In the genomic region with DNA sequence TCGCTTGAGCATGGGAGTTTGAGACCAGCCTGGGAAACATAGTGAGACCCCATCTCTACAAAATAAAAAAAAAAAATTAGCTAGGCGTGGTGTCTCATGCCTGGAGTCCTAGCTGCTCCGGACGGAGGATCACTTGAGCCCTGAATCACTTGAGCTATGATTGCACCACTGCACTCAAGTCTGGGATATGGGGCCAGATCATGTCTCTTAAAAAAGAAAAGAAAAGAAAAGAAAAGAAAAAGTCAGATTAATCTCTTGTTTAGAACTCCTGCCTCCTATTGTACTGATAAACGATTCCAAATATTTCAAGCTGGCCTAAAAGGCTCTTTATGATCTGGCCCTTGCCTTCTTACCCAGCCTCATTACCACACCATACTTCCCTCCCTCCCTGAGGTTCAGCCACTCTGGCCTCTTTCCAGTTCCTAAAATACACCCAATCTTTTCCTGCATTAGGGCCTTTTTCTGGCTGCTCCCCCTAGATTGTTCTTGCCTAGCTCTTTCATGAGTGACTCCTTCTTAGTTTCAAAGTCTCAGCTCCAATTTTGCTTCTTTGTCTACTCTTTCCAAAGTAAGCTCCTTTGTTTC, we compare ENCODE assay signal across 9 cellular contexts. TPM values are rescaled to one million over a fixed set of nuclear protein-coding genes. Genes with fewer than 3 reads are reported as not detected.
DNase-seq lines count a peak whose midpoint lies in the region; ATAC-seq lines count a peak whose summit lies in the region.
"Had no signal": no experiment of that assay in that cellular context is flagged by ENCODE, and none has a peak within 500 bp of the region (broad histone marks: within the 10 kb centered on the region; RNA-seq: fewer than 3 reads in every experiment).

No MANE protein-coding gene starts in this region.

- peak overlapping the region; percentile 15 for H3K27ac Mint-ChIP-seq in activated T-helper 2 cell treated with anti-CD3 and anti-CD28 coated beads, Interferon-gamma antibody, Interleukin-2, Interleukin-4, amounts not matched to agents 10 μg/mL and 5 μg/mL and 100 μg/mL, durations not matched to agents 14 hours and 24 hours and 36 hours
- peak overlapping the region; percentile 27 for H3K27ac Mint-ChIP-seq in stimulated activated effector memory CD8-positive, alpha-beta T cell treated with anti-CD3 and anti-CD28 coated beads, Interleukin-12 subunit alpha, Interleukin-12 subunit beta, amount 100 ng/mL, for 72 hours

- peaks cover 22% of the 10 kb centered on the region for H3K4me1 Mint-ChIP-seq in activated T-helper 2 cell treated with anti-CD3 and anti-CD28 coated beads, Interferon-gamma antibody, Interleukin-2, Interleukin-4, amounts not matched to agents 10 μg/mL and 5 μg/mL and 100 μg/mL, durations not matched to agents 14 hours and 24 hours and 36 hours (ENCODE audit: low read depth)
- peaks cover 25% of the 10 kb centered on the region for H3K4me1 Mint-ChIP-seq in stimulated activated effector memory CD8-positive, alpha-beta T cell treated with anti-CD3 and anti-CD28 coated beads, Interleukin-12 subunit alpha, Interleukin-12 subunit beta, amount 100 ng/mL, for 72 hours

- no peak overlapping the region for H3K4me3 Mint-ChIP-seq in activated T-helper 2 cell treated with anti-CD3 and anti-CD28 coated beads, Interferon-gamma antibody, Interleukin-2, Interleukin-4, amounts not matched to agents 10 μg/mL and 5 μg/mL and 100 μg/mL, durations not matched to agents 14 hours and 24 hours and 36 hours (ENCODE audit: low read depth)
- no peak overlapping the region for H3K4me3 Mint-ChIP-seq in stimulated activated effector memory CD8-positive, alpha-beta T cell treated with anti-CD3 and anti-CD28 coated beads, Interleukin-12 subunit alpha, Interleukin-12 subunit beta, amount 100 ng/mL, for 72 hours

- ATAC-seq in left ventricle myocardium superior (peak; percentile 85), HG03520 (IDR thresholded peaks at IDR 0.05; ENCODE audit: unreplicated experiment) (no peak), GM18870 (IDR thresholded peaks at IDR 0.05; ENCODE audit: unreplicated experiment) (no peak), GM21515 (IDR thresholded peaks at IDR 0.05; ENCODE audit: unreplicated experiment) (no peak)
- no peak for ATAC-seq in stimulated activated effector memory CD8-positive, alpha-beta T cell treated with anti-CD3 and anti-CD28 coated beads, Interleukin-12 subunit alpha, Interleukin-12 subunit beta, amount 100 ng/mL, for 72 hours

- H3K9me3 Mint-ChIP-seq in activated T-helper 2 cell treated with anti-CD3 and anti-CD28 coated beads, Interferon-gamma antibody, Interleukin-2, Interleukin-4, amounts not matched to agents 10 μg/mL and 5 μg/mL and 100 μg/mL, durations not matched to agents 14 hours and 24 hours and 36 hours = no peaks in the 10 kb centered on the region
- no peaks in the 10 kb centered on the region for H3K9me3 Mint-ChIP-seq in stimulated activated effector memory CD8-positive, alpha-beta T cell treated with anti-CD3 and anti-CD28 coated beads, Interleukin-12 subunit alpha, Interleukin-12 subunit beta, amount 100 ng/mL, for 72 hours

- in situ Hi-C loops in ACHN (cut with HindIII; ENCODE audit: low pct_ligation_motif_present, low pct_unique_long_range_greater_than_20kb, low sequenced_read_pairs) = no loop called here

- intact Hi-C loops in activated T-helper 2 cell treated with anti-CD3 and anti-CD28 coated beads, Interferon-gamma antibody, Interleukin-2, Interleukin-4, amounts not matched to agents 10 μg/mL and 5 μg/mL and 100 μg/mL, durations not matched to agents 14 hours and 24 hours and 36 hours (cut with micrococcal nuclease) = loop anchor here (5.0 kb wide), 1 partner anchor 38 kb away; no protein-coding TSS in a partner anchor
- intact Hi-C loops in left ventricle myocardium superior (cut with micrococcal nuclease) = no loop called here

- peak; percentile 76 for DNase-seq in HCEC 1CT
- DNase-seq in activated T-helper 2 cell treated with anti-CD3 and anti-CD28 coated beads, Interferon-gamma antibody, Interleukin-2, Interleukin-4, amounts not matched to agents 10 μg/mL and 5 μg/mL and 100 μg/mL, durations not matched to agents 14 hours and 24 hours and 36 hours (ENCODE audit: low spot score) = no peak
- DNase-seq in left ventricle myocardium superior = no peak
- DNase-seq in stimulated activated effector memory CD8-positive, alpha-beta T cell treated with anti-CD3 and anti-CD28 coated beads, Interleukin-12 subunit alpha, Interleukin-12 subunit beta, amount 100 ng/mL, for 72 hours (ENCODE audit: low spot score in 2 of 2) = no peak
- DNase-seq in ACHN = no peak
- DNase-seq: kidney had no signal

- no peaks in the 10 kb centered on the region for H3K27me3 Mint-ChIP-seq in activated T-helper 2 cell treated with anti-CD3 and anti-CD28 coated beads, Interferon-gamma antibody, Interleukin-2, Interleukin-4, amounts not matched to agents 10 μg/mL and 5 μg/mL and 100 μg/mL, durations not matched to agents 14 hours and 24 hours and 36 hours (ENCODE audit: low read depth)

- peaks cover 14% of the 10 kb centered on the region for H3K36me3 Mint-ChIP-seq in activated T-helper 2 cell treated with anti-CD3 and anti-CD28 coated beads, Interferon-gamma antibody, Interleukin-2, Interleukin-4, amounts not matched to agents 10 μg/mL and 5 μg/mL and 100 μg/mL, durations not matched to agents 14 hours and 24 hours and 36 hours (ENCODE audit: low read depth)
- peaks cover 26% of the 10 kb centered on the region for H3K36me3 Mint-ChIP-seq in stimulated activated effector memory CD8-positive, alpha-beta T cell treated with anti-CD3 and anti-CD28 coated beads, Interleukin-12 subunit alpha, Interleukin-12 subunit beta, amount 100 ng/mL, for 72 hours

RNA-seq across cellular contexts. Expression of gene VCL, which starts 41.7 kb away (rescaled TPM):
- total RNA-seq in activated T-helper 2 cell treated with anti-CD3 and anti-CD28 coated beads, Interferon-gamma antibody, Interleukin-2, Interleukin-4, amounts not matched to agents 10 μg/mL and 5 μg/mL and 100 μg/mL, durations not matched to agents 14 hours and 24 hours and 36 hours = 24.4 TPM in 2 replicates
- total RNA-seq in left ventricle myocardium superior = 238 TPM
